Comparison of ENCODE assay signal across 14 cellular contexts in genomic region chr16:74437-75318, GRCh38. TPM values are rescaled to one million over a fixed set of nuclear protein-coding genes. Genes with fewer than 3 reads are reported as not detected.
DNase-seq lines count a peak whose midpoint lies in the region; ATAC-seq and TF ChIP-seq lines count a peak whose summit lies in the region.
"Had no signal": no experiment of that assay in that cellular context is flagged by ENCODE, and none has a peak within 500 bp of the region (broad histone marks: within the 10 kb centered on the region; RNA-seq: fewer than 3 reads in every experiment).

No MANE protein-coding gene starts in this region.

- DNase-seq in AG04450 (ENCODE audit: low read depth, low spot score): no peak
- no peak for DNase-seq in IMR-90
- DNase-seq in esophagus muscularis mucosa (ENCODE audit: extremely low spot score): no peak
- DNase-seq in psoas muscle: no peak
- no peak for DNase-seq in hippocampal formation (lab: John Stamatoyannopoulos, UW)
- no peak for DNase-seq in NCI-H82 treated with DMSO at 0.1 percent for 48 hours (lab: John Stamatoyannopoulos, UW; ENCODE audit: unreplicated experiment)
- no peak for DNase-seq in DMS53 treated with DMSO at 0.1 percent for 48 hours (lab: John Stamatoyannopoulos, UW; ENCODE audit: unreplicated experiment)
- DNase-seq in NCI-H1930 (lab: John Stamatoyannopoulos, UW): no peak
- DNase-seq: BE2C; naive B cell; NCI-H187 treated with DMSO at 0.1 percent for 48 hours; stimulated activated CD4-positive, alpha-beta T cell treated with anti-CD3 and anti-CD28 coated beads, Interleukin-15, amount 100 ng/mL, for 24 hours; T-helper 9 cell had no signal

- H3K4me2 ChIP-seq in IMR-90 (ENCODE audit: low read depth, low read length): no peak overlapping the region

- peak overlapping the region; percentile 89 for H3K4ac ChIP-seq in IMR-90 (ENCODE audit: low read depth, low read length)

- peak overlapping the region; percentile 4 for H2AFZ ChIP-seq in IMR-90 (replicated peaks; ENCODE audit: low read length, poor library complexity)

- H3K36me3 ChIP-seq in IMR-90 (ENCODE audit: control insufficient read depth, insufficient read depth, low read length) (peaks cover 4% of the 10 kb centered on the region), esophagus muscularis mucosa (peaks cover 0 to 5% (median 4%) of the 10 kb centered on the region in 4 donors), psoas muscle (ENCODE audit: insufficient read depth in 1 of 2, low read depth in 1 of 2) (peaks cover 0 to 3% of the 10 kb centered on the region in 2 donors)
- H3K36me3 ChIP-seq: BE2C had no signal

- no peak for ATAC-seq in IMR-90 (ENCODE audit: low read depth)
- ATAC-seq in psoas muscle: no peak
- ATAC-seq: stimulated activated effector memory CD8-positive, alpha-beta T cell treated with anti-CD3 and anti-CD28 coated beads, Interleukin-12 subunit alpha, Interleukin-12 subunit beta, amount 100 ng/mL, for 72 hours had no signal

- no peak for TF ChIP-seq RAD21 in IMR-90 (IDR thresholded peaks at IDR 0.05; ENCODE audit: low read length)

- H3K9ac ChIP-seq in IMR-90 (ENCODE audit: low read depth, low read length): no peak overlapping the region; the same call in 1 of the 2 replicates

- peaks cover 30% of the 10 kb centered on the region for H4K20me1 ChIP-seq in IMR-90 (ENCODE audit: insufficient read depth, low read length)

- H3K18ac ChIP-seq in IMR-90 (ENCODE audit: low read depth, low read length): no peak overlapping the region; the same call in 1 of the 2 replicates

- POLR2A ChIA-PET in AG04450 (lab: Yijun Ruan, JAX): interaction anchor here (1.1 to 1.5 kb wide), 3 partner anchors 9 to 13 kb away, joined by 3 to 8 read pairs (median 5); no protein-coding TSS in a partner anchor
- POLR2A ChIA-PET in IMR-90 (lab: Charles Lee; ENCODE audit: unreplicated experiment): no interaction called here

- TF ChIP-seq POLR2A in IMR-90 (IDR thresholded peaks at IDR 0.05; ENCODE audit: low read depth, low read length) (no peak), esophagus muscularis mucosa (IDR thresholded peaks at IDR 0.05; ENCODE audit: low read depth) (no peak)

- H3K79me1 ChIP-seq in IMR-90 (ENCODE audit: low read depth in 1 of 2, low read length in 2 of 2): peaks cover 3 to 41% of the 10 kb centered on the region in 2 experiments

- H3K56ac ChIP-seq in IMR-90 (ENCODE audit: extremely low read depth, insufficient read depth, low read length): no peak overlapping the region

- H2BK5ac ChIP-seq in IMR-90 (ENCODE audit: low read depth, low read length, poor library complexity, severe bottlenecking): peak overlapping the region; percentile 74

- H3K9me3 ChIP-seq in AG04450 (ENCODE audit: control insufficient read depth, insufficient read depth, low read length): no peaks in the 10 kb centered on the region; the same call in 1 of the 2 replicates
- no peaks in the 10 kb centered on the region for H3K9me3 ChIP-seq in IMR-90 (ENCODE audit: control insufficient read depth, insufficient read depth, low read length)
- H3K9me3 ChIP-seq in esophagus muscularis mucosa: no peaks in the 10 kb centered on the region
- H3K9me3 ChIP-seq in psoas muscle: no peaks in the 10 kb centered on the region
- H3K9me3 ChIP-seq: BE2C had no signal

- CTCF ChIA-PET in AG04450 (lab: Charles Lee): interaction anchor here (0.9 to 1.6 kb wide), 3 partner anchors 9 to 32 kb away, joined by 3 to 7 read pairs (median 5); no protein-coding TSS in a partner anchor
- CTCF ChIA-PET in IMR-90 (lab: Yijun Ruan, JAX): interaction anchor here (0.9 to 1.1 kb wide), 2 partner anchors 9 to 22 kb away, joined by 4 to 5 read pairs; no protein-coding TSS in a partner anchor

- 94% methylated on average over 10 of the region's 22 CpGs; no CpG with 5 or more reads in 1 of the 2 experiments for WGBS in IMR-90 (ENCODE audit: extremely low coverage in 2 of 2, insufficient read length in 1 of 2), 2 experiments
- WGBS in esophagus muscularis mucosa: 84% methylated on average over 22 of the region's 22 CpGs
- WGBS in psoas muscle, 3 donors: 79 to 82% (median 80%) methylated on average over 22 of the region's 22 CpGs

- H3K27me3 ChIP-seq in AG04450 (ENCODE audit: control insufficient read depth, insufficient read depth, low read length): no peaks in the 10 kb centered on the region
- no peaks in the 10 kb centered on the region for H3K27me3 ChIP-seq in IMR-90 (ENCODE audit: control insufficient read depth, insufficient read depth, low read length)
- no peaks in the 10 kb centered on the region for H3K27me3 ChIP-seq in esophagus muscularis mucosa
- H3K27me3 ChIP-seq in psoas muscle (ENCODE audit: insufficient read depth in 3 of 3, low read length in 2 of 3): no peaks in the 10 kb centered on the region

- peak overlapping the region; percentile 80 for H2BK20ac ChIP-seq in IMR-90 (ENCODE audit: low read depth, low read length)

- BruUV-seq in IMR-90 (replicated peaks; lab: Mats Ljungman, UMichigan): no TSS peak

- H3K14ac ChIP-seq in IMR-90 (replicated peaks; ENCODE audit: low read depth, low read length): peak overlapping the region; percentile 50

- peak overlapping the region; percentile 82 for H2BK120ac ChIP-seq in IMR-90 (ENCODE audit: low read depth, low read length)

- H2AK5ac ChIP-seq in IMR-90 (ENCODE audit: low read depth, low read length): peak overlapping the region; percentile 100

- peak overlapping the region; percentile 42; the same call in 1 of the 2 replicates for H4K5ac ChIP-seq in IMR-90 (ENCODE audit: low read depth, low read length)

- TF ChIP-seq EP300 in esophagus muscularis mucosa (IDR thresholded peaks at IDR 0.05): no peak

- H2AK9ac ChIP-seq in IMR-90 (replicated peaks; ENCODE audit: low read depth, low read length, poor library complexity): peak overlapping the region; percentile 96

- H3K4me3 ChIP-seq in AG04450 (ENCODE audit: low read depth, low read length) (no peak overlapping the region), IMR-90 (ENCODE audit: insufficient read depth, low read depth, low read length) (no peak overlapping the region), esophagus muscularis mucosa (no peak overlapping the region), psoas muscle (no peak overlapping the region)

- peak overlapping the region; percentile 89 for H4K91ac ChIP-seq in IMR-90 (ENCODE audit: insufficient read depth, low read depth, low read length)

- intact Hi-C loops in IMR-90 (cut with micrococcal nuclease): no loop called here
- intact Hi-C loops in esophagus muscularis mucosa (cut with DNase I): no loop called here
- intact Hi-C loops in psoas muscle (cut with DNase I): no loop called here

- peaks cover 16% of the 10 kb centered on the region for H3K9me1 ChIP-seq in IMR-90 (ENCODE audit: insufficient read depth, low read length)

- dilution Hi-C loops in IMR-90 (cut with HindIII; ENCODE audit: low sequenced_read_pairs, unreplicated experiment): no loop called here

- H2BK15ac ChIP-seq in IMR-90 (ENCODE audit: low read depth, low read length): peak overlapping the region; percentile 81; the same call in 1 of the 3 replicates

- TF ChIP-seq CTCF in AG04450 (IDR thresholded peaks at IDR 0.05; ENCODE audit: low read depth, low read length) (no peak), IMR-90 (conservative IDR thresholded peaks at IDR 0.05; ENCODE audit: low read depth, low read length) (no peak), esophagus muscularis mucosa (IDR thresholded peaks at IDR 0.05) (no peak), psoas muscle (IDR thresholded peaks at IDR 0.05) (no peak)

- in situ Hi-C loops in IMR-90 (cut with MboI; ENCODE audit: low sequenced_read_pairs): no loop called here

- H3K23ac ChIP-seq in IMR-90 (ENCODE audit: low read depth, low read length): peak overlapping the region; percentile 55; the same call in 1 of the 2 replicates

- peak overlapping the region in 1 of 2 experiments; percentile 82; a peak in 2 of 4 replicates for H4K8ac ChIP-seq in IMR-90 (ENCODE audit: low read depth in 2 of 2, low read length in 2 of 2)

- H3K4me1 ChIP-seq in IMR-90 (ENCODE audit: control insufficient read depth, insufficient read depth, low read length): peaks cover 57% of the 10 kb centered on the region
- H3K4me1 ChIP-seq in esophagus muscularis mucosa: peaks cover 79 to 92% (median 87%) of the 10 kb centered on the region in 4 donors
- peaks cover 54% of the 10 kb centered on the region for H3K4me1 ChIP-seq in psoas muscle

- H3K27ac ChIP-seq in AG04450 (ENCODE audit: low read depth, low read length) (peak overlapping the region; percentile 98), IMR-90 (ENCODE audit: insufficient read depth, low read length) (peak overlapping the region; percentile 87), esophagus muscularis mucosa (replicated peaks in 1 of 4) (peak overlapping the region; percentile 93 to 97 (median 94)), psoas muscle (peak overlapping the region; percentile 94)

RNA-seq across cellular contexts. Expression of gene RHBDF1, which starts 2.2 kb away (rescaled TPM):
- polyA plus RNA-seq in AG04450 (2011; rRNA removed): 50.2 and 61.7 TPM in 2 replicates
- polyA minus RNA-seq in AG04450 (2011; rRNA and poly(A)+ RNA removed): 28.0 and 40.9 TPM in 2 replicates
- 11.1 and 13.8 TPM in 2 replicates for total RNA-seq in IMR-90 (2012; rRNA removed)
- 86.6 and 92.3 TPM in 2 replicates for polyA plus RNA-seq in IMR-90 (2012; rRNA removed)
- polyA plus RNA-seq in IMR-90 (2012; cell fraction: cytosol; rRNA removed): 42.6 and 77.4 TPM in 2 replicates
- polyA plus RNA-seq in IMR-90 (2012; cell fraction: nucleus; rRNA removed; ENCODE audit: low replicate concordance): 448 and 954 TPM in 2 replicates
- 10 to 100 TPM; 26.7 to 43.0 (median 30.2) TPM for total RNA-seq in esophagus muscularis mucosa
- total RNA-seq in psoas muscle: 10 to 100 TPM in 3 of 4 donors, 1 to 10 TPM in 1; 9.0 to 24.8 (median 20.8) TPM
- 10 to 100 TPM; 11.4 to 22.2 (median 15.3) TPM for polyA plus RNA-seq in psoas muscle

RNA-seq across cellular contexts. Expression of gene MPG, which starts 3.3 kb away (rescaled TPM):
- polyA plus RNA-seq in AG04450 (2011; rRNA removed): 47.3 and 78.3 TPM in 2 replicates
- 16.1 and 24.4 TPM in 2 replicates for polyA minus RNA-seq in AG04450 (2011; rRNA and poly(A)+ RNA removed)
- 66.7 and 74.2 TPM in 2 replicates for total RNA-seq in IMR-90 (2012; rRNA removed)
- polyA plus RNA-seq in IMR-90 (2012; rRNA removed): 135 and 155 TPM in 2 replicates
- polyA plus RNA-seq in IMR-90 (2012; cell fraction: cytosol; rRNA removed): 189 TPM in 2 replicates
- polyA plus RNA-seq in IMR-90 (2012; cell fraction: nucleus; rRNA removed; ENCODE audit: low replicate concordance): 46.4 and 84.3 TPM in 2 replicates
- total RNA-seq in esophagus muscularis mucosa: 100 to 1,000 TPM in 2 of 4 donors, 10 to 100 TPM in 2; 70.2 to 120 (median 106) TPM
- 10 to 100 TPM; 23.0 to 43.1 (median 37.8) TPM for total RNA-seq in psoas muscle
- polyA plus RNA-seq in psoas muscle: 10 to 100 TPM; 53.8 to 68.1 (median 57.7) TPM

RNA-seq across cellular contexts. Expression of gene SNRNP25, which starts 21.1 kb away (rescaled TPM):
- polyA plus RNA-seq in AG04450 (2011; rRNA removed): 38.8 and 42.3 TPM in 2 replicates
- polyA minus RNA-seq in AG04450 (2011; rRNA and poly(A)+ RNA removed): 13.1 and 13.4 TPM in 2 replicates
- 63.3 and 88.0 TPM in 2 replicates for total RNA-seq in IMR-90 (2012; rRNA removed)
- polyA plus RNA-seq in IMR-90 (2012; rRNA removed): 67.2 and 73.7 TPM in 2 replicates
- polyA plus RNA-seq in IMR-90 (2012; cell fraction: cytosol; rRNA removed): 69.1 and 93.4 TPM in 2 replicates
- 23.8 and 33.0 TPM in 2 replicates for polyA plus RNA-seq in IMR-90 (2012; cell fraction: nucleus; rRNA removed; ENCODE audit: low replicate concordance)
- total RNA-seq in esophagus muscularis mucosa: 10 to 100 TPM; 22.0 to 33.6 (median 25.7) TPM
- 10 to 100 TPM; 40.0 to 62.0 (median 48.9) TPM for total RNA-seq in psoas muscle
- polyA plus RNA-seq in psoas muscle: 10 to 100 TPM; 65.3 to 82.2 (median 70.5) TPM

RNA-seq across cellular contexts. Expression of gene POLR3K, which starts 21.3 kb away (rescaled TPM):
- polyA plus RNA-seq in AG04450 (2011; rRNA removed) (13.7 and 14.4 TPM in 2 replicates), IMR-90 (2012; rRNA removed) (39.1 and 39.5 TPM in 2 replicates), psoas muscle (10 to 100 TPM in 2 of 3 donors, 1 to 10 TPM in 1; 8.9 to 17.5 (median 11.7) TPM)
- polyA minus RNA-seq in AG04450 (2011; rRNA and poly(A)+ RNA removed): 9.6 and 12.3 TPM in 2 replicates
- total RNA-seq in IMR-90 (2012; rRNA removed) (9.0 and 10.6 TPM in 2 replicates), esophagus muscularis mucosa (1 to 10 TPM; 3.3 to 3.8 (median 3.7) TPM), psoas muscle (10 to 100 TPM in 2 of 4 donors, 1 to 10 TPM in 2; 5.8 to 16.2 (median 9.0) TPM)
- polyA plus RNA-seq in IMR-90 (2012; cell fraction: cytosol; rRNA removed): 33.6 and 33.9 TPM in 2 replicates
- polyA plus RNA-seq in IMR-90 (2012; cell fraction: nucleus; rRNA removed; ENCODE audit: low replicate concordance): 9.4 and 11.5 TPM in 2 replicates
